ENCODE assay signal across 8 cellular contexts in the genomic region with DNA sequence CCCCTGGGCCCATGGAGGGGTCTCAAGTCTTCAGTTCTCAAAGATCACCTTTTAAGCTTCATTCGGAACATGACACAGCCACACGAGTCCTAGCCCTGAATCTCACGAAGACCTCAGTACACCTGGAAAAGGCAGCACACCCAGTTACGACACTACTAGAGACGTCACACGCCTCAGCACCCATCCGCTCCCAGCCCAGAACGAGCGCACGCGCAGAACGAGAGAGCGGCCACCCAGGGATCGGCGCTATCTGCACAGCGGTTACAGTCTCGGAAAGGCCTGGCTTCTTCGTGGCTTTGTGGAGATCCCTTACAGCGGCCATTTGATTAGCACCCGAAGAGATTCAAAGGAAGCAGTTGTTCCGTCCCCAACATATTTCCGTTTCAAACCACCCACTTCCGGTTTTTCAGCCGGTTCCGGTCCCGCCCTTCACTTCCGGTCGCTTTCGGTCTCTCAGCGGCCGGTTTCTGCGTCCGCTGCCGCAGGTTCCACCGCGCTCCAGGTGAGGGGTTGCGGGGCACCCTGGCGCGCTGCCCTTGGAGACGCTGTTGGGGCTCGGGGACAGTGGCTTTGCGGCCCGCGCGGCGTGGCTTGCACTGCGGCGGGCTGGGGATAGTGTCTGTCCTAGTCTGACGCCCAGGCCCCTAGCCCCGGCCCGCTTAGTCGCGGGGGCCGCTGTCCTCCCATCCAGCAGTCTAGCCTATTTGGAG. TPM values are rescaled to one million over a fixed set of nuclear protein-coding genes. Genes with fewer than 3 reads are reported as not detected.
A peak's percentile ranks its signal among the peaks of the same experiment; 100 is the strongest.
DNase-seq lines count a peak whose midpoint lies in the region; ATAC-seq, FAIRE-seq and TF ChIP-seq lines count a peak whose summit lies in the region.

UBLCP1 (plus strand) TSS at position 432 of the 710 bp plus-strand sequence. CDS start 5,626 bp downstream, outside the sequence.

- CTCF ChIA-PET in AG04449 (lab: Yijun Ruan, JAX): interaction anchor here (1.3 to 4.2 kb wide), 4 partner anchors 11 to 106 kb away, joined by 3 to 25 read pairs (median 4); no protein-coding TSS in a partner anchor
- CTCF ChIA-PET in WTC11 (lab: Charles Lee): no interaction called here

- ATAC-seq in GM18909 (IDR thresholded peaks at IDR 0.05; ENCODE audit: poor library complexity, unreplicated experiment): peak; percentile 94
- ATAC-seq in HG03159 (IDR thresholded peaks at IDR 0.05; ENCODE audit: unreplicated experiment): peak; percentile 87
- ATAC-seq in WTC11: peak; percentile 87

- H3K27me3 Mint-ChIP-seq in WTC11 (ENCODE audit: low read depth) (peaks cover 41% of the 10 kb centered on the region), immature natural killer cell (ENCODE audit: low read depth in 3 of 3) (peaks cover 9 to 13% (median 11%) of the 10 kb centered on the region in 3 donors)

- peaks cover 10% of the 10 kb centered on the region for H3K4me1 Mint-ChIP-seq in WTC11
- peaks cover 43 to 61% of the 10 kb centered on the region in 2 donors for H3K4me1 Mint-ChIP-seq in immature natural killer cell

- POLR2A ChIA-PET in AG04449 (lab: Yijun Ruan, JAX): no interaction called here
- POLR2A ChIA-PET in WTC11 (lab: Charles Lee): no interaction called here

- H3K4me3 ChIP-seq in AG04449 (ENCODE audit: low read depth, low read length) (peak within 1 kb of the TSS; percentile 99), bronchial epithelial cell (ENCODE audit: low read depth, low read length) (peak within 1 kb of the TSS; percentile 79)

- H3K4me3 Mint-ChIP-seq in WTC11 (peak within 1 kb of the TSS; percentile 91), immature natural killer cell (peak within 1 kb of the TSS; percentile 87 to 98 (median 98))

- peaks cover 23% of the 10 kb centered on the region for H3K36me3 Mint-ChIP-seq in WTC11
- H3K36me3 Mint-ChIP-seq in immature natural killer cell: peaks cover 0 to 4% (median 0%) of the 10 kb centered on the region in 3 donors

- FAIRE-seq in bronchial epithelial cell (lab: Jason Lieb, UNC): peak; percentile 52

- TF ChIP-seq CTCF in AG04449 (IDR thresholded peaks at IDR 0.05; ENCODE audit: insufficient read depth, low read length, missing control alignments) (no peak), WTC11 (IDR thresholded peaks at IDR 0.05) (no peak), bronchial epithelial cell (IDR thresholded peaks at IDR 0.05; ENCODE audit: insufficient read depth, low read length, severe bottlenecking) (no peak)

- H3K9me3 Mint-ChIP-seq in WTC11: peaks cover 19% of the 10 kb centered on the region
- H3K9me3 Mint-ChIP-seq in immature natural killer cell: no peaks in the 10 kb centered on the region

- H3K27me3 ChIP-seq in bronchial epithelial cell (ENCODE audit: control insufficient read depth, insufficient read depth, low read length): no peaks in the 10 kb centered on the region

- peak within 1 kb of the TSS; percentile 98 for H3K27ac Mint-ChIP-seq in WTC11
- peak within 1 kb of the TSS; percentile 95 to 100 (median 98) for H3K27ac Mint-ChIP-seq in immature natural killer cell

- DNase-seq in AG04449 (ENCODE audit: low read depth, low spot score) (peak; percentile 5), NCI-H226 (peak; percentile 60), WTC11 (ENCODE audit: low spot score) (peak; percentile 66), bronchial epithelial cell (ENCODE audit: low read depth) (peak; percentile 87), immature natural killer cell (peak; percentile 84 to 87 (median 84)), smooth muscle cell of the brain vasculature (ENCODE audit: low read depth, low spot score) (peak; percentile 29)

- H3K36me3 ChIP-seq in bronchial epithelial cell (ENCODE audit: control insufficient read depth, insufficient read depth, low read length): no peaks in the 10 kb centered on the region

TF ChIP-seq in WTC11, 78 proteins besides CTCF, POLR2A, EP300 and RAD21 (continues in another document):
- no peak for TF ChIP-seq ZNF263 (CRISPR knock-in tag; IDR thresholded peaks at IDR 0.05; ENCODE audit: low read depth)
- 0 out of 2 replicates have a peak, but pooled peaks have one; percentile 57 for TF ChIP-seq HMGXB4 (CRISPR knock-in tag; IDR thresholded peaks at IDR 0.05)
- TF ChIP-seq ZNF423 (CRISPR knock-in tag; IDR thresholded peaks at IDR 0.05): 0 out of 2 replicates have a peak, but pooled peaks have one; percentile 33
- TF ChIP-seq STAT6 (CRISPR knock-in tag; conservative IDR thresholded peaks at IDR 0.05; ENCODE audit: low read depth): no peak
- TF ChIP-seq JUN (CRISPR knock-in tag; IDR thresholded peaks at IDR 0.05): 0 out of 2 replicates have a peak, but pooled peaks have one; percentile 46
- TF ChIP-seq TP53 (CRISPR knock-in tag; IDR thresholded peaks at IDR 0.05): no peak
- TF ChIP-seq, protein P1, sequence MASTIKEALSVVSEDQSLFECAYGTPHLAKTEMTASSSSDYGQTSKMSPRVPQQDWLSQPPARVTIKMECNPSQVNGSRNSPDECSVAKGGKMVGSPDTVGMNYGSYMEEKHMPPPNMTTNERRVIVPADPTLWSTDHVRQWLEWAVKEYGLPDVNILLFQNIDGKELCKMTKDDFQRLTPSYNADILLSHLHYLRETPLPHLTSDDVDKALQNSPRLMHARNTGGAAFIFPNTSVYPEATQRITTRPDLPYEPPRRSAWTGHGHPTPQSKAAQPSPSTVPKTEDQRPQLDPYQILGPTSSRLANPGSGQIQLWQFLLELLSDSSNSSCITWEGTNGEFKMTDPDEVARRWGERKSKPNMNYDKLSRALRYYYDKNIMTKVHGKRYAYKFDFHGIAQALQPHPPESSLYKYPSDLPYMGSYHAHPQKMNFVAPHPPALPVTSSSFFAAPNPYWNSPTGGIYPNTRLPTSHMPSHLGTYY (CRISPR knock-in tag; IDR thresholded peaks at IDR 0.05): no peak
- TF ChIP-seq FOXP4 (CRISPR knock-in tag; IDR thresholded peaks at IDR 0.05): no peak
- TF ChIP-seq ZNF317 (CRISPR knock-in tag; IDR thresholded peaks at IDR 0.05; ENCODE audit: borderline replicate concordance, low read depth): no peak
- no peak for TF ChIP-seq NFYB (CRISPR knock-in tag; conservative IDR thresholded peaks at IDR 0.05; ENCODE audit: low read depth)
- no peak for TF ChIP-seq KAT7 (CRISPR knock-in tag; IDR thresholded peaks at IDR 0.05; ENCODE audit: borderline replicate concordance)
- no peak for TF ChIP-seq CREM (CRISPR knock-in tag; IDR thresholded peaks at IDR 0.05)
- TF ChIP-seq CREB1 (CRISPR knock-in tag; IDR thresholded peaks at IDR 0.05): 0 out of 2 replicates have a peak, but pooled peaks have one; percentile 24
- peak; percentile 63; the same call in 1 of the 2 replicates for TF ChIP-seq ETV6 (CRISPR knock-in tag; IDR thresholded peaks at IDR 0.05)
- TF ChIP-seq GABPB1 (CRISPR knock-in tag; IDR thresholded peaks at IDR 0.05): peak; percentile 67
- TF ChIP-seq NFE2L1 (CRISPR knock-in tag; IDR thresholded peaks at IDR 0.05): no peak
- TF ChIP-seq GTF2I (CRISPR knock-in tag; conservative IDR thresholded peaks at IDR 0.05): no peak

RNA-seq across cellular contexts. Expression of gene UBLCP1, which starts in this region (rescaled TPM):
- total RNA-seq in WTC11 (2021) (31.0 to 32.2 TPM (median 31.0 TPM) in 3 replicates), bronchial epithelial cell (14.5 and 39.3 TPM in 2 replicates)
- polyA plus RNA-seq in immature natural killer cell: 10 to 100 TPM; 56.5 to 90.5 (median 68.7) TPM

Comparison
In these comparisons a context has a peak if more than half of its experiments do, and no peak if none do; other contexts are left out.
1. Peak in every context shown above with its lines: DNase-seq, ATAC-seq and H3K4me3 ChIP-seq.
2. DNase-seq: peak in every context shown above with its lines; median percentile 87 in bronchial epithelial cell; 84 in immature natural killer cell; 66 in WTC11; 60 in NCI-H226; 29 in smooth muscle cell of the brain vasculature; 5 in AG04449.